Comparison of ENCODE assay signal across 2 cellular contexts in genomic region chr7:46257766-46258448, GRCh38.
TF ChIP-seq lines count a peak whose summit lies in the region.

No MANE protein-coding gene starts in this region.

TF ChIP-seq in A549, 52 proteins besides CTCF, POLR2A, EP300 and RAD21 (continued from another document):
- no peak for TF ChIP-seq HMGXB4 (CRISPR knock-in tag; IDR thresholded peaks at IDR 0.05; ENCODE audit: borderline replicate concordance)
- TF ChIP-seq ATOH8 (CRISPR knock-in tag; IDR thresholded peaks at IDR 0.05; ENCODE audit: low read depth), result no peak
- TF ChIP-seq NFE2L2 (conservative IDR thresholded peaks at IDR 0.05; ENCODE audit: low read length), result no peak
- peak; percentile 49; the same call in 1 of the 2 replicates for TF ChIP-seq GATA3 (IDR thresholded peaks at IDR 0.05; ENCODE audit: borderline replicate concordance)
- no peak for TF ChIP-seq SMC3 (IDR thresholded peaks at IDR 0.05)
- TF ChIP-seq JUNB (IDR thresholded peaks at IDR 0.05), result 0 out of 2 replicates have a peak, but pooled peaks have one; percentile 40
- no peak for TF ChIP-seq EHMT2 (IDR thresholded peaks at IDR 0.05; ENCODE audit: low read depth)
- TF ChIP-seq HOXB5 (CRISPR knock-in tag; IDR thresholded peaks at IDR 0.05), result 0 out of 2 replicates have a peak, but pooled peaks have one; percentile 56
- no peak for TF ChIP-seq ZFP36 (IDR thresholded peaks at IDR 0.05; ENCODE audit: borderline replicate concordance, partially characterized antibody)
- no peak for TF ChIP-seq NPAS2 (CRISPR knock-in tag; IDR thresholded peaks at IDR 0.05; ENCODE audit: borderline replicate concordance)
- no peak for TF ChIP-seq HDAC2 (IDR thresholded peaks at IDR 0.05)
- TF ChIP-seq CBX2 (IDR thresholded peaks at IDR 0.05; ENCODE audit: borderline replicate concordance, low read depth), result no peak
- TF ChIP-seq MAX (IDR thresholded peaks at IDR 0.05), result peak; percentile 58; the same call in 1 of the 2 replicates
- TF ChIP-seq NR3C1 (IDR thresholded peaks at IDR 0.05), result no peak
- TF ChIP-seq HEYL (CRISPR knock-in tag; IDR thresholded peaks at IDR 0.05), result no peak

TF ChIP-seq in SK-N-SH treated with all-trans-retinoic acid at 6 μM for 48 hours, 23 proteins besides CTCF, POLR2A, EP300 and RAD21 (continued from another document):
- peak; percentile 64; the same call in 1 of the 2 replicates for TF ChIP-seq ESRRG (CRISPR knock-in tag; IDR thresholded peaks at IDR 0.05)
- TF ChIP-seq TSHZ2 (CRISPR knock-in tag; IDR thresholded peaks at IDR 0.05), result no peak
- no peak for TF ChIP-seq GLIS3 (CRISPR knock-in tag; IDR thresholded peaks at IDR 0.05)
- TF ChIP-seq ZFP30 (CRISPR knock-in tag; IDR thresholded peaks at IDR 0.05), result no peak
- peak; percentile 92 for TF ChIP-seq CSRNP3 (CRISPR knock-in tag; IDR thresholded peaks at IDR 0.05)
- no peak for TF ChIP-seq OSR1 (CRISPR knock-in tag; IDR thresholded peaks at IDR 0.05)
- no peak for TF ChIP-seq BACH2 (CRISPR knock-in tag; IDR thresholded peaks at IDR 0.05; ENCODE audit: borderline replicate concordance)
- TF ChIP-seq TCF4 (CRISPR knock-in tag; IDR thresholded peaks at IDR 0.05; ENCODE audit: borderline replicate concordance), result no peak
